In the genomic region with DNA sequence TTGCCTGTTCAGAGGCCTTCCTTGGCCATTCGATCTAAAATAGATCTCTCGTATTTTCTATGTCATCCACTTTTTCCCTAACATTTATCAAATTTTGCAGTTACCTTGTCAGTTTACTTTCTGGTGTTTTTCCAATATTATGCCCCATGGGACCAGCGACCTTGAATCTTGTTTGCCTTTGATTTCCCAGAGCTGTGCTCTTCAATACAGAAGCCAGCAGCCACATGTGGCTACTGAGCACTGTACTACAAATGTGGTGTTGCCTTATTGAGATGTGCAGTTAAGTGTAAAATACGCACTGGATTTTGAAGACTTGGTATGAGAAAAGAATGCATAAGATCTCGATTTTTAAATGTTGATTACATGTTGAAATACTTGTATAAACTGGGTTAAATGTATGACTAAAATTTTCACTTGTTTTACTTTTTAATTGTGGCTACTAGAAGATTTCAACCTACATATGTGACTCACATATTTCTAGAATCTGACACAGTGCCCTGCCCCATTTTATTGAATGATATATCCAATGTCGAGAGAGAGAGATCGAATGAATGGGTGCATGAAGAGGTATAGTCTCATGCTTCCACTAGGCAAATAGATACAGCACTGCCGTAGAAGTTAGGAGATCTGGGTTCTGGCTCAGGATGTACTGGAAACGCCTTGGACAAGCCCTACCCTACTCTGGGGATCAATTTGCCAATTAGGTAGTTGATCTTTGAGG, we compare ENCODE assay signal across 8 cellular contexts. TPM values are rescaled to one million over a fixed set of nuclear protein-coding genes. Genes with fewer than 3 reads are reported as not detected.
DNase-seq lines count a peak whose midpoint lies in the region; ATAC-seq, FAIRE-seq and TF ChIP-seq lines count a peak whose summit lies in the region.

No MANE protein-coding gene starts in this region.

- H3K4me1 ChIP-seq in A549 (peaks cover 22% of the 10 kb centered on the region), HAP-1 (peaks cover 7% of the 10 kb centered on the region), iPS-18a (ENCODE audit: control insufficient read depth, low read depth, low read length) (peaks cover 3% of the 10 kb centered on the region), stomach (peaks cover 19 to 36% (median 33%) of the 10 kb centered on the region in 4 donors)

- H3K27ac ChIP-seq in A549 (peak overlapping the region; percentile 95 to 96), iPS-18a (ENCODE audit: low read length) (peak overlapping the region; percentile 95), stomach (peak overlapping the region; percentile 55 to 93 (median 89))

- no peaks in the 10 kb centered on the region for H3K27me3 Mint-ChIP-seq in activated T-helper 17 cell treated with anti-CD3 and anti-CD28 coated beads, Interleukin-2, amount 50 U/mL, for 72 hours

- peaks cover 32% of the 10 kb centered on the region for H3K36me3 ChIP-seq in HAP-1 (replicated peaks)
- H3K36me3 ChIP-seq in iPS-18a (ENCODE audit: control insufficient read depth, low read depth, low read length) = peaks cover 16% of the 10 kb centered on the region
- peaks cover 13 to 28% (median 26%) of the 10 kb centered on the region in 4 donors for H3K36me3 ChIP-seq in stomach

- no peak for TF ChIP-seq CTCF in A549 (IDR thresholded peaks at IDR 0.05)
- TF ChIP-seq CTCF in stomach (IDR thresholded peaks at IDR 0.05) = no peak

- no peaks in the 10 kb centered on the region for H3K9me3 Mint-ChIP-seq in activated T-helper 17 cell treated with anti-CD3 and anti-CD28 coated beads, Interleukin-2, amount 50 U/mL, for 72 hours

- peak overlapping the region; percentile 92 for H3K9ac ChIP-seq in iPS-18a (ENCODE audit: low read length)

- peak; percentile 19 to 43; a peak in 5 of 6 replicates for ATAC-seq in A549
- ATAC-seq in activated T-helper 17 cell treated with anti-CD3 and anti-CD28 coated beads, Interleukin-2, amount 50 U/mL, for 72 hours (replicated peaks) = peak; percentile 64

- FAIRE-seq in A549 (lab: Jason Lieb, UNC) = no peak

- no peak for TF ChIP-seq RAD21 in A549 (conservative IDR thresholded peaks at IDR 0.05 in 1 of 2, IDR thresholded peaks at IDR 0.05 in 1 of 2)

- H3K4me3 ChIP-seq in A549 = peak overlapping the region; percentile 94
- peak overlapping the region; percentile 76 for H3K4me3 ChIP-seq in HAP-1
- peak overlapping the region; percentile 62 for H3K4me3 ChIP-seq in iPS-18a (ENCODE audit: low read length)
- H3K4me3 ChIP-seq in stomach = peak overlapping the region; percentile 94 to 99 (median 96)

- intact Hi-C loops in stomach (cut with DNase I; ENCODE audit: low total_unique reads) = no loop called here

- peaks cover 8% of the 10 kb centered on the region for H3K4me1 Mint-ChIP-seq in activated T-helper 17 cell treated with anti-CD3 and anti-CD28 coated beads, Interleukin-2, amount 50 U/mL, for 72 hours

- POLR2A ChIA-PET in A549 (lab: Yijun Ruan, JAX) = interaction anchor here (2.0 to 2.3 kb wide), 2 partner anchors 8 to 166 kb away, joined by 8 to 30 read pairs; partner anchors contain the start of genes BECN1 and RPL27

- TF ChIP-seq EP300 in A549 (IDR thresholded peaks at IDR 0.05) (no peak), stomach (IDR thresholded peaks at IDR 0.05) (no peak)

- WGBS in A549 (ENCODE audit: missing lambda C conversion rate) = 46% methylated on average over 9 of the region's 9 CpGs
- WGBS in stomach, 5 donors = 43 to 48% (median 45%) methylated on average over 9 of the region's 9 CpGs

- H3K9me3 ChIP-seq in A549 (no peaks in the 10 kb centered on the region), HAP-1 (no peaks in the 10 kb centered on the region), iPS-18a (ENCODE audit: control insufficient read depth, low read depth, low read length) (no peaks in the 10 kb centered on the region), stomach (no peaks in the 10 kb centered on the region)

- no peaks in the 10 kb centered on the region for H3K27me3 ChIP-seq in HAP-1 (ENCODE audit: low read depth)
- peaks cover 13% of the 10 kb centered on the region for H3K27me3 ChIP-seq in iPS-18a (ENCODE audit: control insufficient read depth, insufficient read depth, low read length)
- no peaks in the 10 kb centered on the region for H3K27me3 ChIP-seq in stomach

- H3K36me3 Mint-ChIP-seq in activated T-helper 17 cell treated with anti-CD3 and anti-CD28 coated beads, Interleukin-2, amount 50 U/mL, for 72 hours (ENCODE audit: low read depth) = peaks cover 43% of the 10 kb centered on the region

- H3K4me2 ChIP-seq in A549 = peak overlapping the region; percentile 85

- CTCF ChIA-PET in A549 (lab: Yijun Ruan, JAX) = interaction anchor here (0.7 to 6.4 kb wide), 14 partner anchors 10 to 284 kb away, joined by 3 to 81 read pairs (median 6); partner anchors contain the start of genes AOC2, BECN1 and PSMC3IP

- H3K27ac Mint-ChIP-seq in activated T-helper 17 cell treated with anti-CD3 and anti-CD28 coated beads, Interleukin-2, amount 50 U/mL, for 72 hours = peak overlapping the region; percentile 95

- peak overlapping the region; percentile 92 for H3K4me3 Mint-ChIP-seq in activated T-helper 17 cell treated with anti-CD3 and anti-CD28 coated beads, Interleukin-2, amount 50 U/mL, for 72 hours

- DNase-seq in A549 (ENCODE audit: low read depth in 1 of 2, low spot score in 1 of 2) (peak in 1 of 2 experiments; percentile 27), HAP-1 (ENCODE audit: low spot score in 2 of 2) (no peak), stomach (no peak), GDM1 (lab: John Stamatoyannopoulos, UW) (no peak), NCI-H2107 (lab: John Stamatoyannopoulos, UW) (no peak), T1000 (lab: John Stamatoyannopoulos, UW) (no peak)

- TF ChIP-seq POLR2A in A549 (IDR thresholded peaks at IDR 0.05; ENCODE audit: low read length) (no peak), stomach (IDR thresholded peaks at IDR 0.05) (no peak)

- in situ Hi-C loops in HAP-1 (cut with MboI; ENCODE audit: low sequenced_read_pairs) = loop anchor here (10.0 to 25.0 kb wide), 2 partner anchors 258 to 505 kb away; partner anchors contain the start of gene PSMC3IP

TF ChIP-seq in A549, 52 proteins besides CTCF, POLR2A, EP300 and RAD21:
- no peak for TF ChIP-seq FOXS1 (CRISPR knock-in tag; IDR thresholded peaks at IDR 0.05)
- TF ChIP-seq FOSL2 (IDR thresholded peaks at IDR 0.05) = no peak
- peak; percentile 14; the same call in 1 of the 2 replicates for TF ChIP-seq FOSL2 (CRISPR knock-in tag; IDR thresholded peaks at IDR 0.05)
- TF ChIP-seq HOXA7 (CRISPR knock-in tag; IDR thresholded peaks at IDR 0.05) = peak; percentile 57; the same call in 1 of the 2 replicates

RNA-seq across cellular contexts. Expression of gene PSME3, which starts 0.8 kb away (rescaled TPM):
- polyA plus RNA-seq in A549 (2011; rRNA removed) = 220 and 257 TPM in 2 replicates
- 154 and 183 TPM in 2 replicates for polyA plus RNA-seq in A549 (2012; cell fraction: cytosol; rRNA removed)
- polyA plus RNA-seq in A549 (2012; cell fraction: nucleus; rRNA removed) = 73.7 and 94.4 TPM in 2 replicates
- polyA plus RNA-seq in A549 (2017; fragmentation: RNase III; extraction: RNeasy Plus Mini Kit Qiagen cat#74134 plus additional on column Dnase treatment) = 214 to 241 TPM (median 223 TPM) in 3 replicates
- 86.9 and 88.4 TPM in 2 replicates for polyA minus RNA-seq in A549 (2011; rRNA and poly(A)+ RNA removed)
- total RNA-seq in activated T-helper 17 cell treated with anti-CD3 and anti-CD28 coated beads, Interleukin-2, amount 50 U/mL, for 72 hours = 100 to 1,000 TPM in 1 of 2 donors, 10 to 100 TPM in 1; 56.5 to 159 TPM
- 10 to 100 TPM; 26.4 to 74.4 (median 70.0) TPM for total RNA-seq in stomach
- 10 to 100 TPM; 27.1 to 75.8 (median 61.5) TPM for polyA plus RNA-seq in stomach

RNA-seq across cellular contexts. Expression of gene BECN1, which starts 8.3 kb away (rescaled TPM):
- polyA plus RNA-seq in A549 (2011; rRNA removed) = 125 and 138 TPM in 2 replicates
- 65.3 and 75.2 TPM in 2 replicates for polyA plus RNA-seq in A549 (2012; cell fraction: cytosol; rRNA removed)
- polyA plus RNA-seq in A549 (2012; cell fraction: nucleus; rRNA removed) = 34.2 and 46.6 TPM in 2 replicates
- 98.9 to 103 TPM (median 99.8 TPM) in 3 replicates for polyA plus RNA-seq in A549 (2017; fragmentation: RNase III; extraction: RNeasy Plus Mini Kit Qiagen cat#74134 plus additional on column Dnase treatment)
- polyA minus RNA-seq in A549 (2011; rRNA and poly(A)+ RNA removed) = 53.0 and 74.3 TPM in 2 replicates
- 10 to 100 TPM; 62.3 to 98.2 TPM for total RNA-seq in activated T-helper 17 cell treated with anti-CD3 and anti-CD28 coated beads, Interleukin-2, amount 50 U/mL, for 72 hours
- 100 to 1,000 TPM in 3 of 5 donors, 10 to 100 TPM in 2; 53.1 to 192 (median 124) TPM for total RNA-seq in stomach
- 10 to 100 TPM; 40.3 to 86.1 (median 65.2) TPM for polyA plus RNA-seq in stomach

RNA-seq across cellular contexts. Expression of gene AOC2, which starts 12.0 kb away (rescaled TPM):
- polyA plus RNA-seq in A549 (2011; rRNA removed) (2.7 and 3.0 TPM in 2 replicates), A549 (2017; fragmentation: RNase III; extraction: RNeasy Plus Mini Kit Qiagen cat#74134 plus additional on column Dnase treatment) (1.7 to 1.9 TPM (median 1.8 TPM) in 3 replicates), stomach (under 1 TPM in 2 of 3 donors, not detected in 1; 0.50 to 0.55 TPM)
- 1.7 and 2.1 TPM in 2 replicates for polyA plus RNA-seq in A549 (2012; cell fraction: cytosol; rRNA removed)
- polyA plus RNA-seq in A549 (2012; cell fraction: nucleus; rRNA removed) = 7.0 and 9.8 TPM in 2 replicates
- polyA minus RNA-seq in A549 (2011; rRNA and poly(A)+ RNA removed) = 4.1 and 4.9 TPM in 2 replicates
- total RNA-seq in activated T-helper 17 cell treated with anti-CD3 and anti-CD28 coated beads, Interleukin-2, amount 50 U/mL, for 72 hours = 1 to 10 TPM; 2.0 to 3.4 TPM
- total RNA-seq in stomach = 1 to 10 TPM in 1 of 5 donors, under 1 TPM in 2, not detected in 2; 0.87 to 3.0 (median 0.92) TPM

RNA-seq across cellular contexts. Expression of gene AOC3, which starts 18.6 kb away (rescaled TPM):
- polyA plus RNA-seq in A549 (2011; rRNA removed) (1.4 and 1.6 TPM in 2 replicates), A549 (2017; fragmentation: RNase III; extraction: RNeasy Plus Mini Kit Qiagen cat#74134 plus additional on column Dnase treatment) (0.79 to 1.1 TPM (median 0.97 TPM) in 3 replicates), stomach (10 to 100 TPM in 1 of 3 donors, 1 to 10 TPM in 2; 6.2 to 46.9 (median 9.3) TPM)
- polyA plus RNA-seq in A549 (2012; cell fraction: cytosol; rRNA removed) = 0.81 and 1.1 TPM in 2 replicates
- 7.0 and 9.5 TPM in 2 replicates for polyA plus RNA-seq in A549 (2012; cell fraction: nucleus; rRNA removed)
- polyA minus RNA-seq in A549 (2011; rRNA and poly(A)+ RNA removed) = 0.66 and 0.73 TPM in 2 replicates
- 1 to 10 TPM; 2.2 to 3.0 TPM for total RNA-seq in activated T-helper 17 cell treated with anti-CD3 and anti-CD28 coated beads, Interleukin-2, amount 50 U/mL, for 72 hours
- total RNA-seq in stomach = 10 to 100 TPM; 20.9 to 67.9 (median 42.0) TPM

RNA-seq across cellular contexts. Expression of gene CNTD1, which starts 33.7 kb away (rescaled TPM):
- 0.06 and 0.07 TPM in 2 replicates for polyA plus RNA-seq in A549 (2011; rRNA removed)
- polyA plus RNA-seq in A549 (2012; cell fraction: cytosol; rRNA removed) = 0.04 TPM in 2 replicates
- not detected in 2 replicates for polyA plus RNA-seq in A549 (2012; cell fraction: nucleus; rRNA removed)
- 0.10 to 0.47 TPM (median 0.17 TPM) in 3 replicates for polyA plus RNA-seq in A549 (2017; fragmentation: RNase III; extraction: RNeasy Plus Mini Kit Qiagen cat#74134 plus additional on column Dnase treatment)
- polyA minus RNA-seq in A549 (2011; rRNA and poly(A)+ RNA removed) = not detected in 2 replicates
- under 1 TPM in 1 of 2 donors, not detected in 1; 0.24 TPM for total RNA-seq in activated T-helper 17 cell treated with anti-CD3 and anti-CD28 coated beads, Interleukin-2, amount 50 U/mL, for 72 hours
- total RNA-seq in stomach = 1 to 10 TPM in 2 of 5 donors, under 1 TPM in 1, not detected in 2; 0.29 to 2.2 (median 1.3) TPM
- polyA plus RNA-seq in stomach = 1 to 10 TPM; 1.3 to 2.4 (median 1.3) TPM
